ENCODE assay signal across 30 cellular contexts in the genomic region with DNA sequence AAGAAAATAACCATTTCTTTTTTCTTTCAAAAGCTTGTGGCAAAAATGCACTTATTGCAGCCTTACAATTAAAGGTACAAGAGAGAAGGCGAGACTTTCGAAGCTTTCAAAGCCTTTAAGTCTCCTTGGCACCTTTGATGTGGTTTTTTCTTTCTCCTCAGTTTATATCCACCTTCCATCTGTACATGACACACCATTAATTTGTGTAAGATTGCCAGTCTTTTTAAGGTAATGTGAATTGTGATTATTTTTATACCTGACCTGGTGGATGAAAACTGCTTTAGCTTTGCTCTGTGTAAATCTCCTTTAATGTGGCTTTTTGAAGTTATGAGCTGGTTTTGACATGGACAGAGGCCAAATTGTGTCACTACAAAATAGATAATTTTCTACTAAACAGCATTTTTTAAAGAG.
"Had no signal": no experiment of that assay in that cellular context is flagged by ENCODE, and none has a peak within 500 bp of the region (broad histone marks: within the 10 kb centered on the region; RNA-seq: fewer than 3 reads in every experiment).

No MANE protein-coding gene starts in this region.

- H3K36me3 ChIP-seq: adrenal gland, ascending aorta had no signal

- H3K4me3 ChIP-seq: adrenal gland, ascending aorta, K562, SJSA1 had no signal

- H3K9me3 ChIP-seq: adrenal gland, SJSA1 had no signal

- H3K27ac Mint-ChIP-seq: activated CD8-positive, alpha-beta T cell treated with anti-CD3 and anti-CD28 coated beads, Interleukin-2, amount 10 ng/mL, durations not matched to agents 7 days and 5 days; activated naive CD8-positive, alpha-beta T cell treated with anti-CD3 and anti-CD28 coated beads, Interleukin-2, amount 10 ng/mL, durations not matched to agents 7 days and 5 days; T-helper 17 cell; WTC11 had no signal

- H3K27me3 ChIP-seq: adrenal gland, ascending aorta, SJSA1 had no signal

- DNase-seq: activated CD4-positive, alpha-beta T cell treated with anti-CD3 and anti-CD28 coated beads for 48 hours; activated CD4-positive, alpha-beta T cell treated with anti-CD3 and anti-CD28 coated beads, Interleukin-2, amount 50 U/mL, for 4 hours; activated CD4-positive, CD25-positive, alpha-beta regulatory T cell treated with anti-CD3 and anti-CD28 coated beads, Interleukin-2, amount 50 U/mL, for 72 hours; activated CD8-positive, alpha-beta memory T cell treated with anti-CD3 and anti-CD28 coated beads, Interleukin-2, amount 50 U/mL, for 48 hours; activated CD8-positive, alpha-beta T cell treated with anti-CD3 and anti-CD28 coated beads, Interleukin-2, amount 10 ng/mL, durations not matched to agents 7 days and 5 days; activated naive CD4-positive, alpha-beta T cell treated with anti-CD3 and anti-CD28 coated beads, Interleukin-2, amount 50 U/mL, for 16 hours; activated naive CD8-positive, alpha-beta T cell treated with anti-CD3 and anti-CD28 coated beads, Interleukin-2, amount 10 ng/mL, durations not matched to agents 7 days and 5 days; activated T-cell treated with anti-CD3 and anti-CD28 coated beads, Interleukin-2, amount 50 U/mL, for 1 hour; adrenal gland; cerebellar nuclear complex; Karpas-422; NCI-H1048; NCI-H1417 treated with DMSO at 0.1 percent for 48 hours; NCI-H1694; NCI-H2029; NCI-H2107; NCI-H2171 treated with DMSO at 0.1 percent for 48 hours; NCI-H226; NCI-H526; NCI-H82; RPMI8226; T-helper 17 cell; T-helper 9 cell had no signal

- FAIRE-seq: K562 had no signal

- H3K27ac ChIP-seq: adrenal gland, ascending aorta, SJSA1 had no signal

- H3K4me1 ChIP-seq: adrenal gland had no signal

- H3K4me3 Mint-ChIP-seq: activated CD8-positive, alpha-beta T cell treated with anti-CD3 and anti-CD28 coated beads, Interleukin-2, amount 10 ng/mL, durations not matched to agents 7 days and 5 days; activated naive CD8-positive, alpha-beta T cell treated with anti-CD3 and anti-CD28 coated beads, Interleukin-2, amount 10 ng/mL, durations not matched to agents 7 days and 5 days; T-helper 17 cell; WTC11 had no signal

- ATAC-seq: activated CD8-positive, alpha-beta T cell treated with anti-CD3 and anti-CD28 coated beads, Interleukin-2, amount 10 ng/mL, durations not matched to agents 7 days and 5 days; K562; Panc1; Right ventricle myocardium inferior; SK-N-SH treated with all-trans-retinoic acid at 6 μM for 48 hours; T-helper 17 cell; WTC11 had no signal

- H3K27me3 Mint-ChIP-seq: activated naive CD8-positive, alpha-beta T cell treated with anti-CD3 and anti-CD28 coated beads, Interleukin-2, amount 10 ng/mL, durations not matched to agents 7 days and 5 days; T-helper 17 cell had no signal
